In the genomic region with DNA sequence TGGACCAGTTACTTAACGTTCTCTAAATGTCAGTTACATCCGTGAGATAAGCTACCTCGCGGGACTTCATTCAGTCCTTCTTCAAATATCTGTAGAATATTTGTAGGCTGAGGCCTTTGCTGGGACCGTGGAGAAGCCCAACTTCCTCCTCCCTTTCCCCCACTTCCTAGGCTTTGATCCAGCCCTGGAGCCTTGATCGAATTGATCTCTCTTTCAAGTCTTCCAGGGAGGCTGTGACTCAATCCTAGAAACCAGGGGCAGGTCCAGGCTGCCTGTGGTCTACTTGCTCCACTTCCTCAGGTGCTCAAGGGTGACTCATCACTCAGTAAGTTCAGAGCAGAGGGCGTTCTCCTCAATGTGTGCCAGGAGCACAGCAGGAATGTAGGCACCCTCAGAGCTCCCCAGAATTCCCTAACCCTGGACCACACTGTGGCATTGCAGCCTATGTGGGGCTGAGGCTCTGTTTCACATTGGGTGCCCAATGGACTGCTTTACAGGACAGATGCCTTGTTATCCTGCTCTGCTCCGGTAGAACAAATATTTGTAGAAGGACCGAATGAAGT, we compare ENCODE assay signal across 8 cellular contexts. TPM values are rescaled to one million over a fixed set of nuclear protein-coding genes. Genes with fewer than 3 reads are reported as not detected.
DNase-seq lines count a peak whose midpoint lies in the region; ATAC-seq and TF ChIP-seq lines count a peak whose summit lies in the region.

No MANE protein-coding gene starts in this region.

- H3K27ac ChIP-seq in upper lobe of left lung, result peak overlapping the region in 1 of 4 donors; percentile 46
- no peak overlapping the region for H3K27ac ChIP-seq in ascending aorta

- peaks cover 24% of the 10 kb centered on the region for H3K4me1 Mint-ChIP-seq in activated CD4-positive, alpha-beta T cell treated with anti-CD3 and anti-CD28 coated beads for 36 hours
- H3K4me1 Mint-ChIP-seq in T-helper 1 cell treated with Interleukin-12 subunit alpha and Interleukin-12 subunit beta and Interleukin-4 antibody, amounts not matched to agents 30 μg/mL and 1 μg/mL, for 36 hours (ENCODE audit: low read depth), result peaks cover 34% of the 10 kb centered on the region

- H3K27ac Mint-ChIP-seq in activated CD4-positive, alpha-beta T cell treated with anti-CD3 and anti-CD28 coated beads for 36 hours, result no peak overlapping the region
- H3K27ac Mint-ChIP-seq in T-helper 1 cell treated with Interleukin-12 subunit alpha and Interleukin-12 subunit beta and Interleukin-4 antibody, amounts not matched to agents 30 μg/mL and 1 μg/mL, for 36 hours, result peak overlapping the region; percentile 65

- WGBS in upper lobe of left lung, 2 donors, result 49 to 50% methylated on average over 9 of the region's 9 CpGs

- TF ChIP-seq POLR2A in upper lobe of left lung (IDR thresholded peaks at IDR 0.05), result no peak

- H3K4me3 ChIP-seq in foreskin fibroblast (ENCODE audit: low read depth in 1 of 2, low read length in 2 of 2) (no peak overlapping the region), upper lobe of left lung (no peak overlapping the region), ascending aorta (no peak overlapping the region)

- H3K36me3 Mint-ChIP-seq in activated CD4-positive, alpha-beta T cell treated with anti-CD3 and anti-CD28 coated beads for 36 hours (ENCODE audit: low read depth), result no peaks in the 10 kb centered on the region
- peaks cover 2% of the 10 kb centered on the region for H3K36me3 Mint-ChIP-seq in T-helper 1 cell treated with Interleukin-12 subunit alpha and Interleukin-12 subunit beta and Interleukin-4 antibody, amounts not matched to agents 30 μg/mL and 1 μg/mL, for 36 hours (ENCODE audit: low read depth)

- H3K27me3 ChIP-seq in upper lobe of left lung, result no peaks in the 10 kb centered on the region
- no peaks in the 10 kb centered on the region for H3K27me3 ChIP-seq in ascending aorta

- ATAC-seq in activated CD4-positive, alpha-beta T cell treated with anti-CD3 and anti-CD28 coated beads for 36 hours, result peak; percentile 81
- ATAC-seq in HG02973 (IDR thresholded peaks at IDR 0.05; ENCODE audit: unreplicated experiment) (peak; percentile 63), upper lobe of left lung (ENCODE audit: low FRiP score in 2 of 2) (peak; percentile 63 to 91)

- no peak overlapping the region for H3K4me3 Mint-ChIP-seq in activated CD4-positive, alpha-beta T cell treated with anti-CD3 and anti-CD28 coated beads for 36 hours
- H3K4me3 Mint-ChIP-seq in T-helper 1 cell treated with Interleukin-12 subunit alpha and Interleukin-12 subunit beta and Interleukin-4 antibody, amounts not matched to agents 30 μg/mL and 1 μg/mL, for 36 hours, result peak overlapping the region; percentile 21

- H3K36me3 ChIP-seq in upper lobe of left lung (no peaks in the 10 kb centered on the region), ascending aorta (no peaks in the 10 kb centered on the region)

- POLR2A ChIA-PET in activated CD4-positive, alpha-beta T cell treated with anti-CD3 and anti-CD28 coated beads for 36 hours (lab: Charles Lee), result no interaction called here

- TF ChIP-seq CTCF in foreskin fibroblast (IDR thresholded peaks at IDR 0.05; ENCODE audit: low read depth, low read length), result no peak
- TF ChIP-seq CTCF in upper lobe of left lung (IDR thresholded peaks at IDR 0.05), result no peak
- no peak for TF ChIP-seq CTCF in ascending aorta (IDR thresholded peaks at IDR 0.05)

- H3K9me3 ChIP-seq in upper lobe of left lung (no peaks in the 10 kb centered on the region), ascending aorta (no peaks in the 10 kb centered on the region)

- no peaks in the 10 kb centered on the region for H3K9me3 Mint-ChIP-seq in activated CD4-positive, alpha-beta T cell treated with anti-CD3 and anti-CD28 coated beads for 36 hours (ENCODE audit: low read depth)
- no peaks in the 10 kb centered on the region for H3K9me3 Mint-ChIP-seq in T-helper 1 cell treated with Interleukin-12 subunit alpha and Interleukin-12 subunit beta and Interleukin-4 antibody, amounts not matched to agents 30 μg/mL and 1 μg/mL, for 36 hours

- no peak for TF ChIP-seq EP300 in upper lobe of left lung (IDR thresholded peaks at IDR 0.05)

- peaks cover 0 to 11% (median 0%) of the 10 kb centered on the region in 4 donors for H3K4me1 ChIP-seq in upper lobe of left lung
- no peaks in the 10 kb centered on the region for H3K4me1 ChIP-seq in ascending aorta

- H3K27me3 Mint-ChIP-seq in activated CD4-positive, alpha-beta T cell treated with anti-CD3 and anti-CD28 coated beads for 36 hours, result no peaks in the 10 kb centered on the region
- peaks cover 1% of the 10 kb centered on the region for H3K27me3 Mint-ChIP-seq in T-helper 1 cell treated with Interleukin-12 subunit alpha and Interleukin-12 subunit beta and Interleukin-4 antibody, amounts not matched to agents 30 μg/mL and 1 μg/mL, for 36 hours (ENCODE audit: low read depth)

- DNase-seq in activated CD4-positive, alpha-beta T cell treated with anti-CD3 and anti-CD28 coated beads for 36 hours, result peak; percentile 70
- no peak for DNase-seq in activated CD4-positive, alpha-beta T cell treated with anti-CD3 and anti-CD28 coated beads, Interleukin-2, amount 50 U/mL, for 1 hour
- peak; percentile 72 to 84 for DNase-seq in foreskin fibroblast
- DNase-seq in upper lobe of left lung, result peak in 1 of 2 donors; percentile 82
- no peak for DNase-seq in ascending aorta (ENCODE audit: low spot score in 2 of 2)
- DNase-seq in SK-N-DZ (ENCODE audit: low spot score), result no peak

- CTCF ChIA-PET in activated CD4-positive, alpha-beta T cell treated with anti-CD3 and anti-CD28 coated beads for 36 hours (lab: Charles Lee), result interaction anchor here (1.0 to 1.3 kb wide), 2 partner anchors 9 to 78 kb away, joined by 3 to 4 read pairs; no protein-coding TSS in a partner anchor

- intact Hi-C loops in activated CD4-positive, alpha-beta T cell treated with anti-CD3 and anti-CD28 coated beads for 36 hours (cut with DNase I, micrococcal nuclease), result loop anchor here in 1 of 2 experiments (2.0 kb wide), 1 partner anchor 61 kb away; no protein-coding TSS in a partner anchor
- intact Hi-C loops in ascending aorta (cut with DNase I), result no loop called here

RNA-seq across cellular contexts. Expression of a gene that starts 11.2 kb away (rescaled TPM):
- total RNA-seq in activated CD4-positive, alpha-beta T cell treated with anti-CD3 and anti-CD28 coated beads for 36 hours, result 10 to 100 TPM; 39.3 to 51.0 TPM
- total RNA-seq in upper lobe of left lung, result 10 to 100 TPM in 5 of 6 donors, 1 to 10 TPM in 1; 7.7 to 45.2 (median 28.5) TPM
- total RNA-seq in ascending aorta, result 7.6 TPM
- polyA plus RNA-seq in SK-N-DZ (2014; cell fraction: cytosol; rRNA removed), result 60.5 and 63.1 TPM in 2 replicates
- 15.3 and 20.2 TPM in 2 replicates for polyA plus RNA-seq in SK-N-DZ (2014; cell fraction: nucleus; rRNA removed)

RNA-seq across cellular contexts. Expression of a gene that starts 42.8 kb away (rescaled TPM):
- not detected for total RNA-seq in activated CD4-positive, alpha-beta T cell treated with anti-CD3 and anti-CD28 coated beads for 36 hours
- total RNA-seq in upper lobe of left lung (100 to 1,000 TPM in 2 of 6 donors, 10 to 100 TPM in 4; 33.6 to 224 (median 87.4) TPM), ascending aorta (694 TPM)
- not detected in 2 replicates for polyA plus RNA-seq in SK-N-DZ (2014; cell fraction: cytosol; rRNA removed)
- polyA plus RNA-seq in SK-N-DZ (2014; cell fraction: nucleus; rRNA removed), result not detected in 2 replicates

RNA-seq across cellular contexts. Expression of a gene that starts 49.8 kb away (rescaled TPM):
- 10 to 100 TPM; 57.8 to 65.1 TPM for total RNA-seq in activated CD4-positive, alpha-beta T cell treated with anti-CD3 and anti-CD28 coated beads for 36 hours
- total RNA-seq in upper lobe of left lung (100 to 1,000 TPM in 1 of 6 donors, 10 to 100 TPM in 5; 35.4 to 106 (median 44.8) TPM), ascending aorta (144 TPM)
- 17.3 and 21.3 TPM in 2 replicates for polyA plus RNA-seq in SK-N-DZ (2014; cell fraction: cytosol; rRNA removed)
- 12.6 and 19.8 TPM in 2 replicates for polyA plus RNA-seq in SK-N-DZ (2014; cell fraction: nucleus; rRNA removed)

Comparison
In these comparisons a context has a peak if more than half of its experiments do, and no peak if none do; other contexts are left out.
1. DNase-seq: peak in activated CD4-positive, alpha-beta T cell treated with anti-CD3 and anti-CD28 coated beads for 36 hours (single experiment) and foreskin fibroblast (2 of 2); none in activated CD4-positive, alpha-beta T cell treated with anti-CD3 and anti-CD28 coated beads, Interleukin-2, amount 50 U/mL, for 1 hour (single experiment), ascending aorta (0 of 2) and SK-N-DZ (single experiment).
2. RNA of a gene that starts 42.8 kb away (total RNA-seq): 694 TPM in ascending aorta (single experiment) and 33.6 to 224 TPM in upper lobe of left lung; not detected in activated CD4-positive, alpha-beta T cell treated with anti-CD3 and anti-CD28 coated beads for 36 hours; every median in the first group is over 10 times any median in the second.
3. Peak in every context shown above with its lines, with median percentiles within 50 percentile points of each other: ATAC-seq.